Comparison of ENCODE assay signal across 13 cellular contexts in the genomic region with DNA sequence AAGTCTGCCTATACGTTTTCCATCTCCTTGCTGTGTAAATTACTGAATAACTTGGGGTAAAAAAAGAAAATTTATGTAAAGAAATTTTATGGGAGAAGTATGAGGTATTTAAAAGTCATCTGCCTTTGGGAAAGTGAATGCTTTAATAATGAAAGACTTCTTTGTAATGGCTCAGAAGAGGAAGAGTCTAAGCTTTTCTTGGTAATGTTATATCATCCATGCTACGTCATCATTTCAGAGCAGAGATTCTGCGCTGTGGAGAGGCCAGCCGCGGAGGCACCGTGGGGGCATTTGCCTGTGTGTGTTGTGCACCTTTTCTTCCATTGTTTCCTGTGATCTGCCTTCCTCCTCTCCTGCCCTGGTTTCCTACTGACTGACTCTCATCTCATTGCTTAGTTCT.
"Had no signal": no experiment of that assay in that cellular context is flagged by ENCODE, and none has a peak within 500 bp of the region (broad histone marks: within the 10 kb centered on the region; RNA-seq: fewer than 3 reads in every experiment).

No MANE protein-coding gene starts in this region.

- H3K27ac Mint-ChIP-seq: natural killer cell had no signal

- H3K9me3 Mint-ChIP-seq: natural killer cell had no signal

- ATAC-seq: body of pancreas, esophagus mucosa, left cardiac atrium, natural killer cell had no signal

- DNase-seq: activated CD4-positive, alpha-beta T cell treated with anti-CD3 and anti-CD28 coated beads, Interleukin-2, amount 50 U/mL, for 48 hours; activated CD4-positive, CD25-positive, alpha-beta regulatory T cell; activated naive CD4-positive, alpha-beta T cell treated with Interleukin-2 at 50 U/mL for 16 hours; amniotic stem cell; body of pancreas; glutamatergic neuron; left cardiac atrium; natural killer cell; SK-N-SH; stimulated activated CD4-positive, alpha-beta T cell treated with anti-CD3 and anti-CD28 coated beads, Interleukin-2, amount 100 ng/mL, for 48 hours; stomach; T-helper 1 cell had no signal

- H3K9me3 ChIP-seq: body of pancreas, SK-N-SH, stomach had no signal

- H3K4me3 Mint-ChIP-seq: natural killer cell had no signal
